ENCODE assay signal across 28 cellular contexts in the genomic region with DNA sequence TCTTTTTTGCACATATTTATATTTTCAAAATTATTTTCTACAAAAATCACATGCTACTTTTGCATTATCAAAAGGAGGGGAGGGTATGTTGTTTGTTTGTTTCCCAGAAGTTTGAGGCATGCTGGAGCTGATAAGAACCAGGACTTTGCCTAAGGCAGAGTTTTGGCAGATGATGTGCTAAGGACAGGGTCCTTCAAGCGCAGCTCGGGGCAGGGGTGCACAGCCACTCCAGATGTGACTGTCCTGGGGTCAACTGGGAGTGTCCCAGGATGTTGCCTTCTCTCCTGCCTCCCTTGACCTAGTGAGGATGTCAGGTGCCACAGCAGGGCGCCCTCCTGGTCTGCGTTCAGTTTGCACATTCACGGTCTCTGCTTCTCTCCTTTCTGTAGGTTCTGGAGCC. TPM values are rescaled to one million over a fixed set of nuclear protein-coding genes. Genes with fewer than 3 reads are reported as not detected.
DNase-seq lines count a peak whose midpoint lies in the region; FAIRE-seq and TF ChIP-seq lines count a peak whose summit lies in the region.
"Had no signal": no experiment of that assay in that cellular context is flagged by ENCODE, and none has a peak within 500 bp of the region (broad histone marks: within the 10 kb centered on the region; RNA-seq: fewer than 3 reads in every experiment).

No MANE protein-coding gene starts in this region.

- FAIRE-seq in H54 (lab: Jason Lieb, UNC) = no peak
- FAIRE-seq: A204.1, D721Med, GM12891 had no signal

- no peak overlapping the region for H3K23ac ChIP-seq in mesenchymal stem cell (ENCODE audit: low read length in 2 of 2)

- no peak overlapping the region for H2BK120ac ChIP-seq in mesenchymal stem cell (ENCODE audit: low read depth, low read length)

- H3K36me3 ChIP-seq in HEK293 (ENCODE audit: control insufficient read depth in 2 of 2, insufficient read depth in 1 of 2, low read length in 2 of 2) (no peaks in the 10 kb centered on the region), SK-N-SH (replicated peaks in 1 of 2; ENCODE audit: control insufficient read depth in 1 of 2, insufficient read depth in 2 of 2, low read length in 1 of 2) (no peaks in the 10 kb centered on the region), mesenchymal stem cell (ENCODE audit: control insufficient read depth in 1 of 2, insufficient read depth in 2 of 2, low read depth in 1 of 2, low read length in 2 of 2) (no peaks in the 10 kb centered on the region)
- H3K36me3 ChIP-seq: BLaER1 treated with 17β-estradiol and CSF1 and Interleukin-3, amounts not matched to agents 10 nM and 100 nM had no signal

- no peaks in the 10 kb centered on the region for H3K79me1 ChIP-seq in mesenchymal stem cell (replicated peaks; ENCODE audit: low read length, poor library complexity, severe bottlenecking)

- H2AFZ ChIP-seq in SK-N-SH (ENCODE audit: low read depth) (peak overlapping the region; percentile 61), mesenchymal stem cell (ENCODE audit: low read depth, low read length) (no peak overlapping the region)
- H2AFZ ChIP-seq: PC-9 had no signal

- H3K9me3 ChIP-seq in HEK293 (ENCODE audit: control insufficient read depth, insufficient read depth, low read depth, low read length) (no peaks in the 10 kb centered on the region), SK-N-SH (no peaks in the 10 kb centered on the region), mesenchymal stem cell (ENCODE audit: control insufficient read depth, low read length) (no peaks in the 10 kb centered on the region)
- H3K9me3 ChIP-seq: BLaER1 treated with 17β-estradiol and CSF1 and Interleukin-3, amounts not matched to agents 10 nM and 100 nM had no signal

- H2BK15ac ChIP-seq in mesenchymal stem cell (ENCODE audit: low read depth, poor library complexity, severe bottlenecking) = no peak overlapping the region

- WGBS in SK-N-SH (ENCODE audit: low lambda C conversion rate) = 11% methylated on average over 5 of the region's 5 CpGs
- 63% methylated on average over 5 of the region's 5 CpGs for WGBS in mesenchymal stem cell

- POLR2A ChIA-PET in HEK293 (lab: Yijun Ruan, JAX) (no interaction called here), SK-N-SH (lab: Yijun Ruan, JAX) (no interaction called here)

- no peak overlapping the region for H3K14ac ChIP-seq in mesenchymal stem cell (ENCODE audit: low read length in 2 of 2)

- no peak for TF ChIP-seq POLR2A in H54 (IDR thresholded peaks at IDR 0.05; ENCODE audit: low read depth, low read length)

- H3K27me3 ChIP-seq in SK-N-SH (ENCODE audit: insufficient read depth) (no peaks in the 10 kb centered on the region), mesenchymal stem cell (ENCODE audit: control insufficient read depth in 1 of 2, insufficient read depth in 1 of 2, low read length in 2 of 2) (peaks cover 9 to 18% of the 10 kb centered on the region in 2 experiments)
- H3K27me3 ChIP-seq: BLaER1 treated with 17β-estradiol and CSF1 and Interleukin-3, amounts not matched to agents 10 nM and 100 nM had no signal

- no peaks in the 10 kb centered on the region for H3K9me2 ChIP-seq in SK-N-SH

- H4K91ac ChIP-seq in mesenchymal stem cell (ENCODE audit: low read length) = no peak overlapping the region

- no peak overlapping the region for H2BK12ac ChIP-seq in mesenchymal stem cell (ENCODE audit: low read length in 2 of 2)

- H3K4me3 ChIP-seq in HEK293 (ENCODE audit: low read depth, low read length) (no peak overlapping the region), SK-N-SH (ENCODE audit: low read depth in 2 of 2, low read length in 1 of 2) (peak overlapping the region; percentile 10 to 29; a peak in 2 of 4 replicates), mesenchymal stem cell (ENCODE audit: insufficient read depth in 1 of 2, low read depth in 1 of 2, low read length in 2 of 2) (no peak overlapping the region)
- H3K4me3 ChIP-seq: BLaER1 treated with 17β-estradiol and CSF1 and Interleukin-3, amounts not matched to agents 10 nM and 100 nM; PC-9 had no signal

- peak overlapping the region; percentile 75 for H4K8ac ChIP-seq in mesenchymal stem cell (ENCODE audit: low read length)

- H4K20me1 ChIP-seq in SK-N-SH (ENCODE audit: insufficient read depth) = no peaks in the 10 kb centered on the region
- H4K20me1 ChIP-seq: BLaER1 treated with 17β-estradiol and CSF1 and Interleukin-3, amounts not matched to agents 10 nM and 100 nM had no signal

- H3F3A ChIP-seq in SK-N-SH (replicated peaks; ENCODE audit: insufficient read depth) = no peaks in the 10 kb centered on the region

- H3K4me2 ChIP-seq in SK-N-SH (peak overlapping the region; percentile 54), mesenchymal stem cell (ENCODE audit: low read length, poor library complexity, severe bottlenecking) (no peak overlapping the region)
- H3K4me2 ChIP-seq: BLaER1 treated with 17β-estradiol and CSF1 and Interleukin-3, amounts not matched to agents 10 nM and 100 nM; KMS-11; PC-9 had no signal

- H3K79me2 ChIP-seq in SK-N-SH (ENCODE audit: insufficient read depth) = no peaks in the 10 kb centered on the region

- no peak for TF ChIP-seq RAD21 in SK-N-SH (IDR thresholded peaks at IDR 0.05; ENCODE audit: low read length)

- CTCF ChIA-PET in HEK293 (lab: Yijun Ruan, JAX) = interaction anchor here (0.5 kb wide), 1 partner anchor 59 kb away, joined by 3 read pairs; no protein-coding TSS in a partner anchor
- CTCF ChIA-PET in SK-N-SH (lab: Yijun Ruan, JAX) = interaction anchor here (2.5 kb wide), 1 partner anchor 13 kb away, joined by 9 read pairs; no protein-coding TSS in a partner anchor

- H3K27ac ChIP-seq in HEK293 (ENCODE audit: extremely low read depth, low read depth, low read length) (no peak overlapping the region), SK-N-SH (ENCODE audit: low read depth in 2 of 2, low read length in 1 of 2) (no peak overlapping the region), mesenchymal stem cell (ENCODE audit: low read length, poor library complexity, severe bottlenecking) (no peak overlapping the region)
- H3K27ac ChIP-seq: BLaER1 treated with 17β-estradiol and CSF1 and Interleukin-3, amounts not matched to agents 10 nM and 100 nM; KMS-11; PC-9 had no signal

- TF ChIP-seq EP300 in SK-N-SH (IDR thresholded peaks at IDR 0.05; ENCODE audit: borderline replicate concordance in 1 of 2, low read depth in 1 of 2, low read length in 1 of 2) = no peak

- TF ChIP-seq CTCF in HEK293 (tag by site-specific recombination; IDR thresholded peaks at IDR 0.05) = no peak
- TF ChIP-seq CTCF in SK-N-SH (IDR thresholded peaks at IDR 0.05) = no peak

- no peak overlapping the region for H3K4ac ChIP-seq in mesenchymal stem cell (ENCODE audit: low read depth in 1 of 2, low read length in 2 of 2)

- H3K9ac ChIP-seq in SK-N-SH (no peak overlapping the region), mesenchymal stem cell (ENCODE audit: low read length) (no peak overlapping the region)
- H3K9ac ChIP-seq: BLaER1 treated with 17β-estradiol and CSF1 and Interleukin-3, amounts not matched to agents 10 nM and 100 nM; KMS-11 had no signal

- H3K18ac ChIP-seq in mesenchymal stem cell (ENCODE audit: low read depth in 1 of 2, low read length in 2 of 2) = no peak overlapping the region

- peaks cover 4% of the 10 kb centered on the region for H3K4me1 ChIP-seq in HEK293 (ENCODE audit: control insufficient read depth, insufficient read depth, low read length)
- H3K4me1 ChIP-seq in SK-N-SH (ENCODE audit: control insufficient read depth in 1 of 2, insufficient read depth in 2 of 2, low read depth in 1 of 2, low read length in 1 of 2) = peaks cover 0 to 4% of the 10 kb centered on the region in 2 experiments; a peak in 1 of 4 replicates
- H3K4me1 ChIP-seq in mesenchymal stem cell (ENCODE audit: control insufficient read depth, insufficient read depth, low read depth, low read length) = peaks cover 3% of the 10 kb centered on the region
- H3K4me1 ChIP-seq: BLaER1 treated with 17β-estradiol and CSF1 and Interleukin-3, amounts not matched to agents 10 nM and 100 nM had no signal

- H2BK5ac ChIP-seq in mesenchymal stem cell (ENCODE audit: low read depth, low read length, poor library complexity, severe bottlenecking) = no peak overlapping the region

- no peak overlapping the region for H2AK5ac ChIP-seq in mesenchymal stem cell (ENCODE audit: low read length, severe bottlenecking)

- DNase-seq in SK-N-SH (peak; percentile 24), mesenchymal stem cell (no peak), H54 (ENCODE audit: insufficient read length, low spot score) (no peak)
- DNase-seq in stimulated activated CD4-positive, alpha-beta T cell treated with anti-CD3 and anti-CD28 coated beads, Interleukin-2, amount 100 ng/mL, for 48 hours = no peak
- DNase-seq in activated T-cell treated with anti-CD3 and anti-CD28 coated beads, Interleukin-2, amount 50 U/mL, for 48 hours = no peak
- DNase-seq in activated CD4-positive, CD25-positive, alpha-beta regulatory T cell (lab: John Stamatoyannopoulos, UW) = no peak
- DNase-seq: AML-193; CD4-positive, alpha-beta T cell; DMS53; GF-D8; NCI-H1048; NCI-H1417; NCI-H1694; NCI-H2029 treated with DMSO at 0.1 percent for 48 hours; NCI-H446 treated with DMSO at 0.1 percent for 48 hours; NCI-H526; NCI-H82; NK-92 treated with Interleukin-12 subunit alpha and Interleukin-12 subunit beta, amount 100 ng/mL, for 24 hours; PC-9; Right ventricle myocardium superior; RPMI8226 had no signal

TF ChIP-seq in HEK293, 187 proteins besides CTCF, POLR2A, EP300 and RAD21 (continues in another document):
- TF ChIP-seq ZNF600 (tag by site-specific recombination; IDR thresholded peaks at IDR 0.05) (peak; percentile 47; the same call in 1 of the 2 replicates), ZNF394 (tag by site-specific recombination; IDR thresholded peaks at IDR 0.05; ENCODE audit: borderline replicate concordance) (no peak)

TF ChIP-seq in SK-N-SH, 30 proteins besides CTCF, POLR2A, EP300 and RAD21:
- TF ChIP-seq MXI1 (IDR thresholded peaks at IDR 0.05; ENCODE audit: low read depth, low read length) (no peak), SIN3A (IDR thresholded peaks at IDR 0.05; ENCODE audit: borderline replicate concordance, low read depth, low read length) (no peak), MEF2A (IDR thresholded peaks at IDR 0.05; ENCODE audit: borderline replicate concordance, low read depth) (no peak), MAX (IDR thresholded peaks at IDR 0.05; ENCODE audit: low read depth) (no peak)
TF ChIP-seq in SK-N-SH: peak in this region for 0.

RNA-seq across cellular contexts. Expression of gene SRRM1, which starts 42.6 kb away (rescaled TPM):
- polyA plus RNA-seq in SK-N-SH (2012; rRNA removed) = 52.3 and 56.1 TPM in 2 replicates
- polyA plus RNA-seq in SK-N-SH (2012; cell fraction: cytosol; rRNA removed) = 42.1 and 43.8 TPM in 2 replicates
- 120 and 128 TPM in 2 replicates for polyA plus RNA-seq in SK-N-SH (2012; cell fraction: nucleus; rRNA removed)
- polyA plus RNA-seq in mesenchymal stem cell (2013, experiment 1 of 2) = 161 TPM
- 151 TPM for polyA plus RNA-seq in mesenchymal stem cell (2013, experiment 2 of 2)

RNA-seq across cellular contexts. Expression of gene NCMAP, which starts 44.7 kb away (rescaled TPM):
- polyA plus RNA-seq in SK-N-SH (2012; rRNA removed) = 0.02 TPM in 1 of 2 replicates, not detected in the other
- polyA plus RNA-seq in SK-N-SH (2012; cell fraction: cytosol; rRNA removed) = 0.01 TPM in 2 replicates
- 0.01 TPM in 1 of 2 replicates, not detected in the other for polyA plus RNA-seq in SK-N-SH (2012; cell fraction: nucleus; rRNA removed)
- 0.03 TPM for polyA plus RNA-seq in mesenchymal stem cell (2013, experiment 1 of 2)
- polyA plus RNA-seq in mesenchymal stem cell (2013, experiment 2 of 2) = 0.01 TPM
- polyA plus RNA-seq: IgD-negative memory B cell had no signal

Comparison
In these comparisons a context has a peak if more than half of its experiments do, and no peak if none do; other contexts are left out.
1. H3K4me3 ChIP-seq: peak in SK-N-SH (2 of 2); none in HEK293 (single experiment) and mesenchymal stem cell (0 of 2).